In the genomic region with DNA sequence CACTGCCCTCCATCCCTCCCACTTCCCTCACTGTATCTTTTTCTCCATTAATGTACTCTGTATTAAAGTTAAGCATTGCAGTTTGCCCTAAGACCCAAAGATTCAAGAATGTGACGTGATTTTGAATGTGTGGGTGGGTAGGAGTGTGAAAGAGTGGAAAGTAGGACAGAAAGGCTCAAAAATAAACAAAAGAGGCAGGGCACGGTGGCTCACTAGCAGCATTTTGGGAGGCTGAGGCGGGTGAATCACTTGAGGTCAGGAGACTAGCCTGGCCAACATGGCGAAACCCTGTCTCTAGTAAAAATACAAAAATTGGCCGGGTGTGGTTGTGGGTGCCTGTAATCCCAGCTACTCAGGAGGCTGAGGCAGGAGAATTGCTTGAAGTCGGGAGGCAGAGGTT, we compare ENCODE assay signal across 20 cellular contexts. TPM values are rescaled to one million over a fixed set of nuclear protein-coding genes. Genes with fewer than 3 reads are reported as not detected.
DNase-seq lines count a peak whose midpoint lies in the region; ATAC-seq and TF ChIP-seq lines count a peak whose summit lies in the region.
"Had no signal": no experiment of that assay in that cellular context is flagged by ENCODE, and none has a peak within 500 bp of the region (broad histone marks: within the 10 kb centered on the region; RNA-seq: fewer than 3 reads in every experiment).

No MANE protein-coding gene starts in this region.

- peaks cover 0 to 12% (median 9%) of the 10 kb centered on the region in 4 donors for H3K4me1 Mint-ChIP-seq in CD4-positive, alpha-beta memory T cell
- peaks cover 13% of the 10 kb centered on the region; the same call in 1 of the 2 replicates for H3K4me1 Mint-ChIP-seq in HFFc6 (ENCODE audit: low read depth)
- peaks cover 0 to 2% (median 1%) of the 10 kb centered on the region in 4 donors for H3K4me1 Mint-ChIP-seq in naive thymus-derived CD8-positive, alpha-beta T cell
- peaks cover 0 to 17% (median 0%) of the 10 kb centered on the region in 7 donors for H3K4me1 Mint-ChIP-seq in naive thymus-derived CD4-positive, alpha-beta T cell
- H3K4me1 Mint-ChIP-seq: endodermal cell had no signal

- H3K27ac ChIP-seq in CD4-positive, alpha-beta memory T cell (ENCODE audit: low read depth, low read length): no peak overlapping the region
- no peak overlapping the region for H3K27ac ChIP-seq in naive thymus-derived CD4-positive, alpha-beta T cell (ENCODE audit: low read depth, low read length)
- H3K27ac ChIP-seq: HL-60, SJSA1, thoracic aorta had no signal

- peak overlapping the region; percentile 56 for H3K9ac ChIP-seq in adipocyte (ENCODE audit: low read length)

- no peaks in the 10 kb centered on the region for H3K4me1 ChIP-seq in CD4-positive, alpha-beta memory T cell (ENCODE audit: insufficient read depth, low read length)
- peaks cover 16% of the 10 kb centered on the region for H3K4me1 ChIP-seq in adipocyte (ENCODE audit: control insufficient read depth, insufficient read depth, low read length)
- H3K4me1 ChIP-seq in naive thymus-derived CD4-positive, alpha-beta T cell (ENCODE audit: control insufficient read depth in 2 of 2, insufficient read depth in 2 of 2, low read length in 2 of 2): no peaks in the 10 kb centered on the region
- H3K4me1 ChIP-seq: BE2C, SJSA1 had no signal

- peaks cover 64 to 83% of the 10 kb centered on the region in 2 donors for H3K36me3 Mint-ChIP-seq in CD4-positive, alpha-beta memory T cell
- H3K36me3 Mint-ChIP-seq in HFFc6 (ENCODE audit: low read depth): peaks cover 30% of the 10 kb centered on the region
- peaks cover 4 to 92% (median 48%) of the 10 kb centered on the region in 3 donors for H3K36me3 Mint-ChIP-seq in naive thymus-derived CD8-positive, alpha-beta T cell
- H3K36me3 Mint-ChIP-seq in naive thymus-derived CD4-positive, alpha-beta T cell: peaks cover 9 to 57% (median 40%) of the 10 kb centered on the region in 5 donors

- no peaks in the 10 kb centered on the region for H3K27me3 Mint-ChIP-seq in CD4-positive, alpha-beta memory T cell
- H3K27me3 Mint-ChIP-seq in HFFc6 (ENCODE audit: insufficient read depth): no peaks in the 10 kb centered on the region
- H3K27me3 Mint-ChIP-seq in naive thymus-derived CD8-positive, alpha-beta T cell: no peaks in the 10 kb centered on the region
- H3K27me3 Mint-ChIP-seq in naive thymus-derived CD4-positive, alpha-beta T cell: no peaks in the 10 kb centered on the region

- no peak for DNase-seq in CD4-positive, alpha-beta memory T cell
- no peak for DNase-seq in HFFc6
- DNase-seq in adipocyte (ENCODE audit: low read depth): peak; percentile 31
- DNase-seq in naive thymus-derived CD8-positive, alpha-beta T cell: no peak
- DNase-seq in naive thymus-derived CD4-positive, alpha-beta T cell: no peak
- no peak for DNase-seq in cardiac septum (ENCODE audit: low spot score)
- DNase-seq: activated T-cell treated with anti-CD3 and anti-CD28 coated beads, Interleukin-2, amount 50 U/mL, for 48 hours; BE2C; endodermal cell; foreskin fibroblast; GDM1; NCI-H1105; NCI-H748 treated with DMSO at 0.1 percent for 48 hours; stimulated activated CD4-positive, alpha-beta T cell treated with anti-CD3 and anti-CD28 coated beads, Interleukin-2, amount 100 ng/mL, for 48 hours had no signal

- POLR2A ChIA-PET in CD4-positive, alpha-beta memory T cell (lab: Charles Lee; ENCODE audit: partially characterized antibody): no interaction called here
- POLR2A ChIA-PET in naive thymus-derived CD8-positive, alpha-beta T cell (lab: Charles Lee): no interaction called here
- POLR2A ChIA-PET in naive thymus-derived CD4-positive, alpha-beta T cell (lab: Charles Lee): no interaction called here

- H3K36me3 ChIP-seq in CD4-positive, alpha-beta memory T cell (ENCODE audit: insufficient read depth, low read length): peaks cover 73% of the 10 kb centered on the region
- H3K36me3 ChIP-seq in adipocyte (ENCODE audit: control insufficient read depth, insufficient read depth, low read length, severe bottlenecking): peaks cover 81% of the 10 kb centered on the region
- H3K36me3 ChIP-seq in naive thymus-derived CD4-positive, alpha-beta T cell (ENCODE audit: control insufficient read depth in 2 of 3, insufficient read depth in 3 of 3, low read length in 3 of 3): peaks cover 44 to 82% (median 59%) of the 10 kb centered on the region in 3 experiments

- no peaks in the 10 kb centered on the region for H3K9me3 Mint-ChIP-seq in CD4-positive, alpha-beta memory T cell
- H3K9me3 Mint-ChIP-seq in HFFc6: no peaks in the 10 kb centered on the region
- no peaks in the 10 kb centered on the region for H3K9me3 Mint-ChIP-seq in naive thymus-derived CD8-positive, alpha-beta T cell
- no peaks in the 10 kb centered on the region for H3K9me3 Mint-ChIP-seq in naive thymus-derived CD4-positive, alpha-beta T cell
- H3K9me3 Mint-ChIP-seq: endodermal cell had no signal

- intact Hi-C loops in CD4-positive, alpha-beta memory T cell (cut with micrococcal nuclease): no loop called here
- intact Hi-C loops in naive thymus-derived CD4-positive, alpha-beta T cell (cut with micrococcal nuclease): no loop called here
- intact Hi-C loops in cardiac septum (cut with DNase I): no loop called here

- no peaks in the 10 kb centered on the region for H3K9me3 ChIP-seq in CD4-positive, alpha-beta memory T cell (ENCODE audit: control insufficient read depth in 1 of 2, low read length in 2 of 2)
- H3K9me3 ChIP-seq in adipocyte (ENCODE audit: control insufficient read depth, low read length): no peaks in the 10 kb centered on the region
- no peaks in the 10 kb centered on the region for H3K9me3 ChIP-seq in naive thymus-derived CD4-positive, alpha-beta T cell (ENCODE audit: control insufficient read depth in 2 of 3, low read length in 3 of 3)
- H3K9me3 ChIP-seq: BE2C, SJSA1, thoracic aorta had no signal

- no peak overlapping the region for H3K4me3 Mint-ChIP-seq in CD4-positive, alpha-beta memory T cell
- H3K4me3 Mint-ChIP-seq in HFFc6: no peak overlapping the region
- H3K4me3 Mint-ChIP-seq in naive thymus-derived CD8-positive, alpha-beta T cell: no peak overlapping the region
- H3K4me3 Mint-ChIP-seq in naive thymus-derived CD4-positive, alpha-beta T cell: no peak overlapping the region
- H3K4me3 Mint-ChIP-seq: endodermal cell had no signal

- ATAC-seq in naive thymus-derived CD8-positive, alpha-beta T cell: no peak
- ATAC-seq in naive thymus-derived CD4-positive, alpha-beta T cell: no peak
- ATAC-seq in HG02884 (IDR thresholded peaks at IDR 0.05; ENCODE audit: unreplicated experiment): no peak
- ATAC-seq: left lobe of liver, sciatic nerve had no signal

- no peak for TF ChIP-seq CTCF in HFFc6 (IDR thresholded peaks at IDR 0.05)

- H3K4me3 ChIP-seq in CD4-positive, alpha-beta memory T cell (ENCODE audit: low read length in 2 of 2): no peak overlapping the region
- H3K4me3 ChIP-seq in adipocyte (ENCODE audit: low read length): no peak overlapping the region
- H3K4me3 ChIP-seq in naive thymus-derived CD4-positive, alpha-beta T cell (ENCODE audit: low read length): no peak overlapping the region
- H3K4me3 ChIP-seq: SJSA1, thoracic aorta had no signal

- CTCF ChIA-PET in CD4-positive, alpha-beta memory T cell (lab: Charles Lee; ENCODE audit: partially characterized antibody): interaction anchor here (1.3 to 1.8 kb wide), 2 partner anchors 11 to 134 kb away, joined by 4 to 23 read pairs; no protein-coding TSS in a partner anchor
- CTCF ChIA-PET in naive thymus-derived CD4-positive, alpha-beta T cell (lab: Charles Lee): interaction anchor here (3.7 kb wide), 1 partner anchor 10 kb away, joined by 30 read pairs; no protein-coding TSS in a partner anchor

- H3K27me3 ChIP-seq in CD4-positive, alpha-beta memory T cell (ENCODE audit: insufficient read depth, low read length): no peaks in the 10 kb centered on the region
- H3K27me3 ChIP-seq in adipocyte (replicated peaks; ENCODE audit: control insufficient read depth, insufficient read depth, low read length): no peaks in the 10 kb centered on the region
- no peaks in the 10 kb centered on the region for H3K27me3 ChIP-seq in naive thymus-derived CD4-positive, alpha-beta T cell (ENCODE audit: control insufficient read depth in 2 of 2, insufficient read depth in 2 of 2, low read length in 2 of 2)
- H3K27me3 ChIP-seq: BE2C, SJSA1 had no signal

- peak overlapping the region; percentile 6 to 85 (median 55) for H3K27ac Mint-ChIP-seq in CD4-positive, alpha-beta memory T cell
- H3K27ac Mint-ChIP-seq in HFFc6: peak overlapping the region; percentile 69; the same call in 1 of the 2 replicates
- peak overlapping the region in 6 of 10 donors; percentile 9 to 57 (median 30) for H3K27ac Mint-ChIP-seq in naive thymus-derived CD8-positive, alpha-beta T cell
- peak overlapping the region in 3 of 9 donors; percentile 21 to 41 (median 29) for H3K27ac Mint-ChIP-seq in naive thymus-derived CD4-positive, alpha-beta T cell
- H3K27ac Mint-ChIP-seq: endodermal cell had no signal

RNA-seq across cellular contexts. Expression of gene TFRC, which starts 18.4 kb away (rescaled TPM):
- total RNA-seq in CD4-positive, alpha-beta memory T cell: 10 to 100 TPM; 63.2 to 73.1 TPM
- 10 to 100 TPM; 21.7 to 38.3 TPM for polyA plus RNA-seq in CD4-positive, alpha-beta memory T cell
- total RNA-seq in HFFc6 (2021; fragmentation: NEBNext Ultra II Directional; extraction: Animal tissue kit (Norgen Biotek cat#: 25700)): 100 to 1,000 TPM; 119 to 144 (median 132) TPM
- 10 to 100 TPM; 52.9 to 55.9 TPM for total RNA-seq in naive thymus-derived CD8-positive, alpha-beta T cell
- polyA plus RNA-seq in naive thymus-derived CD8-positive, alpha-beta T cell: 10 to 100 TPM in 2 of 3 donors, 1 to 10 TPM in 1; 7.1 to 14.5 (median 10.0) TPM
- 100 to 1,000 TPM in 3 of 5 experiments, 10 to 100 TPM in 2; 51.3 to 417 (median 144) TPM for total RNA-seq in naive thymus-derived CD4-positive, alpha-beta T cell
- 10 to 100 TPM; 12.6 to 23.7 TPM for polyA plus RNA-seq in naive thymus-derived CD4-positive, alpha-beta T cell
- 131 TPM for total RNA-seq in cardiac septum
